In genomic region chr17:44912763-44913544, GRCh38 we compare ENCODE assay signal across 21 cellular contexts. TPM values are rescaled to one million over a fixed set of nuclear protein-coding genes. Genes with fewer than 3 reads are reported as not detected.
A peak's percentile ranks its signal among the peaks of the same experiment; 100 is the strongest.
DNase-seq lines count a peak whose midpoint lies in the region; ATAC-seq, FAIRE-seq and TF ChIP-seq lines count a peak whose summit lies in the region.
"Had no signal": no experiment of that assay in that cellular context is flagged by ENCODE, and none has a peak within 500 bp of the region (broad histone marks: within the 10 kb centered on the region; RNA-seq: fewer than 3 reads in every experiment).

No MANE protein-coding gene starts in this region.

- POLR2A ChIA-PET in endothelial cell of umbilical vein (lab: Charles Lee), result no interaction called here

- no peak overlapping the region for H3K27ac ChIP-seq in MM.1S (ENCODE audit: low read length)
- no peak overlapping the region for H3K27ac ChIP-seq in endothelial cell of umbilical vein (ENCODE audit: insufficient read depth, low read depth, low read length)
- H3K27ac ChIP-seq: parathyroid adenoma had no signal

- dilution Hi-C loops in endothelial cell of umbilical vein (cut with MboI; ENCODE audit: extremely low pct_ligation_motif_present, low sequenced_read_pairs), result no loop called here

- DNase-seq in Daoy (ENCODE audit: low read depth), result peak; percentile 3
- DNase-seq in MM.1S, result no peak
- no peak for DNase-seq in endothelial cell of umbilical vein (ENCODE audit: low read depth, low spot score)
- no peak for DNase-seq in neural crest cell (ENCODE audit: low read depth, low spot score)
- DNase-seq: AML-193; COR-L47; effector memory CD4-positive, alpha-beta T cell; left ventricle myocardium superior; NCI-H1436; NCI-H774; stimulated activated CD4-positive, alpha-beta T cell treated with anti-CD3 and anti-CD28 coated beads, Interleukin-2, amount 100 ng/mL, for 24 hours; stimulated activated naive CD8-positive, alpha-beta T cell treated with anti-CD3 and anti-CD28 coated beads, Interleukin-15, amount 100 ng/mL, for 72 hours; T1000 had no signal

- H3K4me3 ChIP-seq in MM.1S (ENCODE audit: low read length), result 0 out of 2 replicates have a peak overlapping the region, but pooled peaks have one; percentile 5
- no peak overlapping the region for H3K4me3 ChIP-seq in endothelial cell of umbilical vein (replicated peaks in 1 of 3; ENCODE audit: insufficient read depth in 1 of 3, low read depth in 1 of 3, low read length in 3 of 3)

- no peak for TF ChIP-seq POLR2A in endothelial cell of umbilical vein (IDR thresholded peaks at IDR 0.05; ENCODE audit: low read depth, low read length)

- H3K9me1 ChIP-seq in endothelial cell of umbilical vein (replicated peaks; ENCODE audit: control insufficient read depth, extremely low read depth, insufficient read depth, low read length), result no peaks in the 10 kb centered on the region

- peak overlapping the region; percentile 56 for H3K4me3 Mint-ChIP-seq in neural crest cell
- H3K4me3 Mint-ChIP-seq: central memory CD8-positive, alpha-beta T cell had no signal

- no peaks in the 10 kb centered on the region for H3K36me3 Mint-ChIP-seq in neural crest cell (ENCODE audit: low read depth)

- FAIRE-seq in endothelial cell of umbilical vein (lab: Jason Lieb, UNC), result no peak

- no peaks in the 10 kb centered on the region for H3K9me3 ChIP-seq in MM.1S (replicated peaks; ENCODE audit: insufficient read depth, low read length)
- no peaks in the 10 kb centered on the region for H3K9me3 ChIP-seq in endothelial cell of umbilical vein (replicated peaks; ENCODE audit: control insufficient read depth, insufficient read depth, low read length)

- H3K36me3 ChIP-seq in MM.1S (replicated peaks; ENCODE audit: insufficient read depth, low read length), result no peaks in the 10 kb centered on the region
- no peaks in the 10 kb centered on the region for H3K36me3 ChIP-seq in endothelial cell of umbilical vein (ENCODE audit: control insufficient read depth in 2 of 2, extremely low read depth in 1 of 2, insufficient read depth in 2 of 2, low read length in 2 of 2)

- H4K20me1 ChIP-seq in MM.1S (ENCODE audit: insufficient read depth, low read length) (no peaks in the 10 kb centered on the region), endothelial cell of umbilical vein (replicated peaks; ENCODE audit: control insufficient read depth, extremely low read depth, insufficient read depth, low read length) (no peaks in the 10 kb centered on the region)

- no peaks in the 10 kb centered on the region for H3K9me3 Mint-ChIP-seq in neural crest cell
- H3K9me3 Mint-ChIP-seq: central memory CD8-positive, alpha-beta T cell; stimulated activated naive CD8-positive, alpha-beta T cell treated with anti-CD3 and anti-CD28 coated beads, Interleukin-15, amount 100 ng/mL, for 72 hours had no signal

- no peak for ATAC-seq in HG03135 (IDR thresholded peaks at IDR 0.05; ENCODE audit: unreplicated experiment)
- ATAC-seq in HG02623 (IDR thresholded peaks at IDR 0.05; ENCODE audit: unreplicated experiment), result no peak
- ATAC-seq in HG02885 (IDR thresholded peaks at IDR 0.05; ENCODE audit: poor library complexity, unreplicated experiment), result no peak
- no peak for ATAC-seq in GM21717 (IDR thresholded peaks at IDR 0.05; ENCODE audit: unreplicated experiment)
- ATAC-seq: left ventricle myocardium superior; Panc1; stimulated activated naive CD8-positive, alpha-beta T cell treated with anti-CD3 and anti-CD28 coated beads, Interleukin-15, amount 100 ng/mL, for 72 hours had no signal

- H3K9me2 ChIP-seq in MM.1S (replicated peaks; ENCODE audit: insufficient read depth, low read length), result no peaks in the 10 kb centered on the region

- no peak overlapping the region for H3K9ac ChIP-seq in MM.1S (ENCODE audit: low read length)
- no peak overlapping the region for H3K9ac ChIP-seq in endothelial cell of umbilical vein (replicated peaks; ENCODE audit: extremely low read depth, insufficient read depth, low read length)
- H3K9ac ChIP-seq: parathyroid adenoma had no signal

- H3K79me2 ChIP-seq in MM.1S (ENCODE audit: low read length) (no peaks in the 10 kb centered on the region), endothelial cell of umbilical vein (ENCODE audit: control insufficient read depth, insufficient read depth, low read length) (no peaks in the 10 kb centered on the region)
- H3K79me2 ChIP-seq: parathyroid adenoma had no signal

- H3K4me2 ChIP-seq in MM.1S (ENCODE audit: low read depth, low read length) (peak overlapping the region; percentile 17; the same call in 1 of the 2 replicates), endothelial cell of umbilical vein (ENCODE audit: insufficient read depth, low read length) (no peak overlapping the region)

- H3K4me1 ChIP-seq in MM.1S (ENCODE audit: low read length) (no peaks in the 10 kb centered on the region), endothelial cell of umbilical vein (ENCODE audit: control insufficient read depth, extremely low read depth, insufficient read depth, low read length) (peaks cover 12% of the 10 kb centered on the region)
- H3K4me1 ChIP-seq: parathyroid adenoma had no signal

- no peak overlapping the region for H3K27ac Mint-ChIP-seq in neural crest cell (ENCODE audit: unreplicated experiment)
- H3K27ac Mint-ChIP-seq: stimulated activated naive CD8-positive, alpha-beta T cell treated with anti-CD3 and anti-CD28 coated beads, Interleukin-15, amount 100 ng/mL, for 72 hours had no signal

- no peaks in the 10 kb centered on the region for H3F3A ChIP-seq in MM.1S (ENCODE audit: insufficient read depth, low read length)

- H2AFZ ChIP-seq in MM.1S (ENCODE audit: low read length), result peak overlapping the region; percentile 22
- H2AFZ ChIP-seq in endothelial cell of umbilical vein (ENCODE audit: low read depth, low read length), result peak overlapping the region; percentile 14
- H2AFZ ChIP-seq: parathyroid adenoma had no signal

- CTCF ChIA-PET in endothelial cell of umbilical vein (lab: Charles Lee), result interaction anchor here (1.0 to 9.4 kb wide), 3 partner anchors 12 to 109 kb away, joined by 3 to 94 read pairs (median 28); partner anchors contain the start of gene EFTUD2

- H3K27me3 Mint-ChIP-seq in neural crest cell (ENCODE audit: low read depth), result peaks cover 24% of the 10 kb centered on the region

- BruUV-seq in endothelial cell of umbilical vein (replicated peaks; lab: Mats Ljungman, UMichigan), result no TSS peak

- H3K4me1 Mint-ChIP-seq in neural crest cell, result peaks cover 26% of the 10 kb centered on the region
- H3K4me1 Mint-ChIP-seq: central memory CD8-positive, alpha-beta T cell had no signal

- intact Hi-C loops in endothelial cell of umbilical vein (cut with micrococcal nuclease), result no loop called here

- H3K27me3 ChIP-seq in MM.1S (replicated peaks; ENCODE audit: insufficient read depth, low read length) (peaks cover 32% of the 10 kb centered on the region), endothelial cell of umbilical vein (ENCODE audit: control insufficient read depth in 2 of 2, insufficient read depth in 2 of 2, low read length in 2 of 2) (no peaks in the 10 kb centered on the region)

- no peak for TF ChIP-seq CTCF in MM.1S (IDR thresholded peaks at IDR 0.05; ENCODE audit: low read length)
- no peak for TF ChIP-seq CTCF in endothelial cell of umbilical vein (IDR thresholded peaks at IDR 0.05; ENCODE audit: extremely low read depth in 1 of 2, insufficient read depth in 1 of 2, low read depth in 1 of 2, low read length in 2 of 2)
- no peak for TF ChIP-seq CTCF in neural crest cell (conservative IDR thresholded peaks at IDR 0.05)

RNA-seq across cellular contexts. Expression of gene GFAP, which starts 2.3 kb away (rescaled TPM):
- 2.4 TPM in 1 of 2 replicates, not detected in the other for total RNA-seq in Daoy (2014; rRNA removed; shearing (Covaris generic))
- total RNA-seq in endothelial cell of umbilical vein (0.42 TPM in 1 of 2 replicates, not detected in the other), neural crest cell (not detected in 2 replicates)
- polyA plus RNA-seq in endothelial cell of umbilical vein, result 0.07 and 0.16 TPM in 2 replicates
- 0.04 and 0.06 TPM in 2 replicates for polyA plus RNA-seq in endothelial cell of umbilical vein (2011; cell fraction: cytosol; rRNA removed)
- polyA plus RNA-seq in endothelial cell of umbilical vein (2011; cell fraction: nucleus; rRNA removed), result not detected in 2 replicates
- polyA plus RNA-seq in endothelial cell of umbilical vein (2012), result 0.15 and 0.21 TPM in 2 replicates
- not detected in 2 replicates for polyA minus RNA-seq in endothelial cell of umbilical vein
- not detected for polyA minus RNA-seq in endothelial cell of umbilical vein (2011; cell fraction: cytosol; rRNA and poly(A)+ RNA removed)
- 0.10 TPM in 1 of 2 replicates, not detected in the other for polyA minus RNA-seq in endothelial cell of umbilical vein (2011; cell fraction: nucleus; rRNA and poly(A)+ RNA removed)
- total RNA-seq: activated CD8-positive, alpha-beta memory T cell treated with anti-CD3 and anti-CD28 coated beads for 36 hours had no signal

RNA-seq across cellular contexts. Expression of gene EFTUD2, which starts 13.7 kb away (rescaled TPM):
- total RNA-seq in Daoy (2014; rRNA removed; shearing (Covaris generic)), result 176 and 293 TPM in 2 replicates
- total RNA-seq in endothelial cell of umbilical vein, result 170 and 171 TPM in 2 replicates
- polyA plus RNA-seq in endothelial cell of umbilical vein, result 118 and 125 TPM in 2 replicates
- polyA plus RNA-seq in endothelial cell of umbilical vein (2011; cell fraction: cytosol; rRNA removed), result 100.0 and 122 TPM in 2 replicates
- polyA plus RNA-seq in endothelial cell of umbilical vein (2011; cell fraction: nucleus; rRNA removed), result 181 and 232 TPM in 2 replicates
- polyA plus RNA-seq in endothelial cell of umbilical vein (2012), result 170 and 194 TPM in 2 replicates
- polyA minus RNA-seq in endothelial cell of umbilical vein, result 235 and 248 TPM in 2 replicates
- polyA minus RNA-seq in endothelial cell of umbilical vein (2011; cell fraction: cytosol; rRNA and poly(A)+ RNA removed), result 116 TPM
- 159 and 194 TPM in 2 replicates for polyA minus RNA-seq in endothelial cell of umbilical vein (2011; cell fraction: nucleus; rRNA and poly(A)+ RNA removed)
- 192 and 196 TPM in 2 replicates for total RNA-seq in neural crest cell

RNA-seq across cellular contexts. Expression of gene KIF18B, which starts 34.6 kb away (rescaled TPM):
- 4.9 and 8.4 TPM in 2 replicates for total RNA-seq in Daoy (2014; rRNA removed; shearing (Covaris generic))
- total RNA-seq in endothelial cell of umbilical vein (48.4 and 50.3 TPM in 2 replicates), neural crest cell (87.3 and 93.1 TPM in 2 replicates)
- 24.5 and 25.2 TPM in 2 replicates for polyA plus RNA-seq in endothelial cell of umbilical vein
- 18.5 and 19.1 TPM in 2 replicates for polyA plus RNA-seq in endothelial cell of umbilical vein (2011; cell fraction: cytosol; rRNA removed)
- polyA plus RNA-seq in endothelial cell of umbilical vein (2011; cell fraction: nucleus; rRNA removed), result 63.3 and 66.2 TPM in 2 replicates
- polyA plus RNA-seq in endothelial cell of umbilical vein (2012), result 7.9 and 15.2 TPM in 2 replicates
- polyA minus RNA-seq in endothelial cell of umbilical vein, result 27.0 and 27.5 TPM in 2 replicates
- 20.6 TPM for polyA minus RNA-seq in endothelial cell of umbilical vein (2011; cell fraction: cytosol; rRNA and poly(A)+ RNA removed)
- 30.2 and 31.6 TPM in 2 replicates for polyA minus RNA-seq in endothelial cell of umbilical vein (2011; cell fraction: nucleus; rRNA and poly(A)+ RNA removed)

RNA-seq across cellular contexts. Expression of gene C1QL1, which starts 55.1 kb away (rescaled TPM):
- 1.2 and 4.9 TPM in 2 replicates for total RNA-seq in Daoy (2014; rRNA removed; shearing (Covaris generic))
- total RNA-seq in endothelial cell of umbilical vein (0.35 TPM in 2 replicates), neural crest cell (7.1 and 7.7 TPM in 2 replicates)
- polyA plus RNA-seq in endothelial cell of umbilical vein, result 0.72 and 0.75 TPM in 2 replicates
- 0.22 and 0.34 TPM in 2 replicates for polyA plus RNA-seq in endothelial cell of umbilical vein (2011; cell fraction: cytosol; rRNA removed)
- polyA plus RNA-seq in endothelial cell of umbilical vein (2011; cell fraction: nucleus; rRNA removed), result not detected in 2 replicates
- 0.17 and 1.1 TPM in 2 replicates for polyA plus RNA-seq in endothelial cell of umbilical vein (2012)
- not detected in 2 replicates for polyA minus RNA-seq in endothelial cell of umbilical vein
- 1.7 TPM for polyA minus RNA-seq in endothelial cell of umbilical vein (2011; cell fraction: cytosol; rRNA and poly(A)+ RNA removed)
- polyA minus RNA-seq in endothelial cell of umbilical vein (2011; cell fraction: nucleus; rRNA and poly(A)+ RNA removed), result not detected in 2 replicates
